In the genomic region with DNA sequence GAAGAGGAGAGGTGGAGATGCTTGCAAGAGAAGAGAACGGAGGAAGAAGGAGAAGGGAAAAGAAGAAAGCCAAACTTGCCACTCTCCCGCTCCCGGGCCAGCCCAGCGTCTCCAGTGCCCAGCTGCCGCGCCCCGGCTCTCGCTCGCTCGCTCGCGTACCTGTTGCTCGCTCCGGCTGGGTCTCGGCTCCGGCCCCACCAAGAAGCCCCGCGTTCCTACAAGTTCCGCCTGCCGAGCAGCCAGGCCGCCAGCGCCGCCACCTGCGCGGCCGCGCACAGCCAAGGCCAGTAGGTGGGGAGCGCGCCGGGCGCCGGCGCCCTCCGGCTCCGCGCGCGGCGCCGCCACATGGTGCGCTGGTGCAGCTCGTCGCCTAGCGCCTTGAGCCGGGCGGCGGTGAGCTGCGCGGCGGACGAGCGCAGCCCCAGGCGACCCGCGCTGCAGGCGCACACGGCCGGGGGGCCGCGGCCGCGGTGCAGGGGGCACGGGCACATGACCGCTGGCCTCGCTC, we compare ENCODE assay signal across 1 cellular context.
TF ChIP-seq lines count a peak whose summit lies in the region.

No MANE protein-coding gene starts in this region.

TF ChIP-seq in HEK293, 187 proteins besides CTCF, POLR2A, EP300 and RAD21 (continued from another document):
- TF ChIP-seq, protein P1, sequence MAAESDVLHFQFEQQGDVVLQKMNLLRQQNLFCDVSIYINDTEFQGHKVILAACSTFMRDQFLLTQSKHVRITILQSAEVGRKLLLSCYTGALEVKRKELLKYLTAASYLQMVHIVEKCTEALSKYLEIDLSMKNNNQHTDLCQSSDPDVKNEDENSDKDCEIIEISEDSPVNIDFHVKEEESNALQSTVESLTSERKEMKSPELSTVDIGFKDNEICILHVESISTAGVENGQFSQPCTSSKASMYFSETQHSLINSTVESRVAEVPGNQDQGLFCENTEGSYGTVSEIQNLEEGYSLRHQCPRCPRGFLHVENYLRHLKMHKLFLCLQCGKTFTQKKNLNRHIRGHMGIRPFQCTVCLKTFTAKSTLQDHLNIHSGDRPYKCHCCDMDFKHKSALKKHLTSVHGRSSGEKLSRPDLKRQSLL (tag by site-specific recombination; IDR thresholded peaks at IDR 0.05) = peak; percentile 27; the same call in 1 of the 2 replicates
- TF ChIP-seq ZBTB1 (tag by site-specific recombination; IDR thresholded peaks at IDR 0.05) = no peak
- TF ChIP-seq ZXDB (tag by site-specific recombination; IDR thresholded peaks at IDR 0.05) = no peak
